Comparison of ENCODE assay signal across 8 cellular contexts in the genomic region with DNA sequence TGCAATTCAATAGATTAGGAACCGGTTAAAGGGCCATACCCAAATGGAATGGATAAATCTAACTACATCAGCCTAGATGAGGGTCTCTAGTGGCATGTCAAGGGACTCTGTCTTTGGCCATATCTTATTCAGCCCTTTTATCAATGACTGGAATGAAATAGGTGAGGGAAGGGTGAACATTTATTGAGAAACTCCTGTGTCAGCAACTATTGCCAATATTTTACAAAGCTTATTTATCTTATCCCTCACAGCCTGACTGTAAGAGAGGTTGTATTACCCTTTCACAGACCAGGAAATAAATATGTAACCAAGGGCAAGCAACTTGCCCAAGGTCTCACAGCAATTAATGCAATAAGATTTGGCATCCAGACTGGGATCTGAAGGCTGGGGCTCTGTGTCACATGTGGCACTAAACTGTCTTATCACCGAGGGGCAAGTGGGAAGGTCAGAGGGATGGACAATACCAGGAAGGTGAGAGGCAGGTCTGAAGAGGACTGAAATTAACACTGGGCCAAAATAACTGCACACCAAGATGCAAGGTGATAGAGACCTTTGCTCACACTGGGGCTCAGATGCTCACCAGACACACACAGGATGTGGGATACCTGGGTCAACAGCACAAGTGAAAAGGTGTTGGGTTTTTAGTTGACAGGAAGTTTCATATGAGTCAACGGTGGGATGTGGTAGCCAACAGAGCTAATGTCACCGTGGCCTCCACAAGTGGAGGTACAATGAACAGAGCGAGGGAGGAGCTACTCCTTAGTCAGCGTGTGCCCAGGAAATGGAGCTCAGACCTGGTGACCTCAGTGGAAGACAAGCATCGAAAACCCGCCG.
A peak's percentile ranks its signal among the peaks of the same experiment; 100 is the strongest.
DNase-seq lines count a peak whose midpoint lies in the region; ATAC-seq and TF ChIP-seq lines count a peak whose summit lies in the region.

No MANE protein-coding gene starts in this region.

- no peak overlapping the region for H3K4me3 ChIP-seq in mucosa of descending colon

- ATAC-seq in GM18858 (IDR thresholded peaks at IDR 0.05; ENCODE audit: unreplicated experiment) = peak; percentile 78
- ATAC-seq in HG03025 (IDR thresholded peaks at IDR 0.05; ENCODE audit: low FRiP score, unreplicated experiment) = peak; percentile 63
- peak; percentile 85 for ATAC-seq in mucosa of descending colon

- intact Hi-C loops in mucosa of descending colon (cut with DNase I, micrococcal nuclease) = no loop called here

- TF ChIP-seq CTCF in mucosa of descending colon (IDR thresholded peaks at IDR 0.05) = no peak

- H3K36me3 ChIP-seq in mucosa of descending colon (ENCODE audit: low read depth) = no peaks in the 10 kb centered on the region

- no peaks in the 10 kb centered on the region for H3K4me1 ChIP-seq in mucosa of descending colon (ENCODE audit: low read depth)

- peak; percentile 66 for DNase-seq in activated CD4-positive, alpha-beta T cell treated with anti-CD3 and anti-CD28 coated beads for 4 hours
- DNase-seq in mucosa of descending colon = peak in 2 of 3 donors; percentile 29 to 51
- DNase-seq in NCI-H82 (lab: John Stamatoyannopoulos, UW) = no peak
- no peak for DNase-seq in iPS-NIHi7 (ENCODE audit: extremely low spot score)
- DNase-seq in NCI-H1930 (lab: John Stamatoyannopoulos, UW) = no peak
- DNase-seq in NCI-H524 treated with DMSO at 0.1 percent for 48 hours (lab: John Stamatoyannopoulos, UW) = no peak

- no peaks in the 10 kb centered on the region for H3K9me3 ChIP-seq in mucosa of descending colon

Comparison
In these comparisons a context has a peak if more than half of its experiments do, and no peak if none do; other contexts are left out.
1. DNase-seq: peak in activated CD4-positive, alpha-beta T cell treated with anti-CD3 and anti-CD28 coated beads for 4 hours (2 of 2) and mucosa of descending colon (2 of 3); none in NCI-H82 (single experiment), iPS-NIHi7 (single experiment), NCI-H1930 (0 of 2) and NCI-H524 treated with DMSO at 0.1 percent for 48 hours (single experiment).
2. Peak in every context shown above with its lines, with median percentiles within 50 percentile points of each other: ATAC-seq.